8 cellular contexts compared by ENCODE assay signal in genomic region chr17:2335726-2336214, GRCh38. TPM values are rescaled to one million over a fixed set of nuclear protein-coding genes. Genes with fewer than 3 reads are reported as not detected.
A peak's percentile ranks its signal among the peaks of the same experiment; 100 is the strongest.
DNase-seq lines count a peak whose midpoint lies in the region; ATAC-seq, FAIRE-seq and TF ChIP-seq lines count a peak whose summit lies in the region.

No MANE protein-coding gene starts in this region.

- H3K4ac ChIP-seq in H1 (replicated peaks; ENCODE audit: insufficient read length, low read depth, low read length) = peak overlapping the region; percentile 48

- no peaks in the 10 kb centered on the region for H3K9me2 ChIP-seq in MM.1S (replicated peaks; ENCODE audit: insufficient read depth, low read length)

- peak overlapping the region; percentile 84 for H2BK5ac ChIP-seq in H1 (ENCODE audit: low read depth, low read length)

- no peaks in the 10 kb centered on the region for H3K27me3 ChIP-seq in MM.1S (replicated peaks; ENCODE audit: insufficient read depth, low read length)
- H3K27me3 ChIP-seq in H1 (replicated peaks in 1 of 4; ENCODE audit: control insufficient read depth in 3 of 4, extremely low read depth in 1 of 4, insufficient read depth in 3 of 4, low read length in 3 of 4) = no peaks in the 10 kb centered on the region

- no peak for TF ChIP-seq EP300 in H1 (IDR thresholded peaks at IDR 0.05; ENCODE audit: borderline replicate concordance in 1 of 2, low read depth in 2 of 2, low read length in 2 of 2)

- FAIRE-seq in H1 (lab: Jason Lieb, UNC) = no peak

- H3K36me3 Mint-ChIP-seq in naive B cell = peaks cover 0 to 8% of the 10 kb centered on the region in 2 donors

- H3K4me1 ChIP-seq in MM.1S (ENCODE audit: low read length) = peaks cover 12% of the 10 kb centered on the region; the same call in 1 of the 2 replicates
- peaks cover 3 to 30% (median 13%) of the 10 kb centered on the region in 4 experiments; a peak in 6 of 7 replicates for H3K4me1 ChIP-seq in H1 (replicated peaks in 1 of 4; ENCODE audit: control insufficient read depth in 3 of 4, insufficient read depth in 4 of 4, low read length in 3 of 4)

- H3K9ac ChIP-seq in MM.1S (ENCODE audit: low read length) = peak overlapping the region; percentile 86
- peak overlapping the region; percentile 77 to 98 (median 88) for H3K9ac ChIP-seq in H1 (replicated peaks in 1 of 4; ENCODE audit: extremely low read depth in 1 of 4, low read depth in 3 of 4, low read length in 3 of 4)

- H2BK20ac ChIP-seq in H1 (ENCODE audit: low read length) = no peak overlapping the region

- no peaks in the 10 kb centered on the region for H3K9me3 Mint-ChIP-seq in naive B cell

- H3K4me1 Mint-ChIP-seq in naive B cell = peaks cover 22 to 28% (median 23%) of the 10 kb centered on the region in 3 donors

- H2BK120ac ChIP-seq in H1 (replicated peaks; ENCODE audit: low read depth, low read length) = no peak overlapping the region

- H4K91ac ChIP-seq in H1 (replicated peaks; ENCODE audit: insufficient read length, low read length) = peak overlapping the region; percentile 75

- peak overlapping the region in 6 of 8 donors; percentile 98 to 99 (median 98) for H3K4me3 Mint-ChIP-seq in naive B cell

- no peak for TF ChIP-seq RAD21 in H1 (IDR thresholded peaks at IDR 0.05 in 1 of 2, conservative IDR thresholded peaks at IDR 0.05 in 1 of 2; ENCODE audit: low read depth in 2 of 2, low read length in 2 of 2)

- no peak for TF ChIP-seq POLR2A in H1 (IDR thresholded peaks at IDR 0.05; ENCODE audit: control extremely low read depth in 1 of 2, low read depth in 2 of 2, low read length in 2 of 2)

- H3K4me2 ChIP-seq in MM.1S (ENCODE audit: low read depth, low read length) (peak overlapping the region; percentile 100), H1 (ENCODE audit: insufficient read depth in 1 of 2, low read depth in 2 of 2, low read length in 2 of 2) (peak overlapping the region; percentile 85 to 99)

- H2BK12ac ChIP-seq in H1 (ENCODE audit: low read depth, low read length) = 0 out of 2 replicates have a peak overlapping the region, but pooled peaks have one; percentile 69

- H4K20me1 ChIP-seq in MM.1S (ENCODE audit: insufficient read depth, low read length) (no peaks in the 10 kb centered on the region), H1 (replicated peaks in 1 of 2; ENCODE audit: control insufficient read depth in 1 of 2, insufficient read depth in 2 of 2, low read length in 2 of 2) (peaks cover 0 to 4% of the 10 kb centered on the region in 2 experiments)

- peak overlapping the region; percentile 85 for H3K4me3 ChIP-seq in MM.1S (ENCODE audit: low read length)
- H3K4me3 ChIP-seq in H1 (ENCODE audit: extremely low read depth in 1 of 4, insufficient read depth in 2 of 4, low read depth in 3 of 4, low read length in 4 of 4) = peak overlapping the region; percentile 92 to 96 (median 94)

- peaks cover 12% of the 10 kb centered on the region for H3F3A ChIP-seq in MM.1S (ENCODE audit: insufficient read depth, low read length)

- no peaks in the 10 kb centered on the region for H3K9me3 ChIP-seq in MM.1S (replicated peaks; ENCODE audit: insufficient read depth, low read length)
- no peaks in the 10 kb centered on the region for H3K9me3 ChIP-seq in H1 (ENCODE audit: insufficient read depth in 2 of 2, low read depth in 1 of 2, low read length in 1 of 2)

- H2AFZ ChIP-seq in MM.1S (ENCODE audit: low read length) (peak overlapping the region; percentile 97; the same call in 1 of the 2 replicates), H1 (ENCODE audit: low read length) (0 out of 2 replicates have a peak overlapping the region, but pooled peaks have one; percentile 15)

- H3K27ac Mint-ChIP-seq in naive B cell = peak overlapping the region in 5 of 6 donors; percentile 92 to 97 (median 95)

- peaks cover 52% of the 10 kb centered on the region for H3K79me2 ChIP-seq in MM.1S (ENCODE audit: low read length)
- peaks cover 0 to 57% of the 10 kb centered on the region in 2 experiments; a peak in 2 of 4 replicates for H3K79me2 ChIP-seq in H1 (ENCODE audit: control insufficient read depth in 1 of 2, insufficient read depth in 2 of 2, low read length in 2 of 2)

- H4K5ac ChIP-seq in H1 (ENCODE audit: insufficient read length, low read depth, low read length) = no peak overlapping the region

- H3K79me1 ChIP-seq in H1 (ENCODE audit: low read depth, low read length) = peaks cover 5% of the 10 kb centered on the region

- H3K36me3 ChIP-seq in MM.1S (replicated peaks; ENCODE audit: insufficient read depth, low read length) = peaks cover 34% of the 10 kb centered on the region
- peaks cover 38 to 47% (median 43%) of the 10 kb centered on the region in 4 experiments for H3K36me3 ChIP-seq in H1 (ENCODE audit: control insufficient read depth in 2 of 4, insufficient read depth in 4 of 4, low read length in 3 of 4)

- no peak overlapping the region for H2AK5ac ChIP-seq in H1 (ENCODE audit: low read depth, low read length)

- DNase-seq in EL (peak; percentile 28), MM.1S (no peak), H1 (ENCODE audit: low read depth in 1 of 2, low spot score in 2 of 2) (no peak), naive B cell (no peak), NCI-H2196 treated with DMSO at 0.1 percent for 48 hours (lab: John Stamatoyannopoulos, UW; ENCODE audit: unreplicated experiment) (no peak), left lobe of liver (ENCODE audit: low spot score) (no peak), activated gamma-delta T cell treated with Interleukin-2 at 50 U/mL for 16 hours (no peak)

- WGBS in H1 (ENCODE audit: extremely low coverage in 1 of 2, insufficient coverage in 1 of 2, insufficient read length in 1 of 2, insufficient replicate concordance in 2 of 2, low coverage in 1 of 2, low lambda C conversion rate in 2 of 2, missing lambda C conversion rate in 1 of 2), 2 experiments = 6% methylated on average over 17 of the region's 17 CpGs; no CpG with 5 or more reads in 1 of the 2 experiments

- H3K14ac ChIP-seq in H1 (ENCODE audit: insufficient read length) = no peak overlapping the region

- H4K8ac ChIP-seq in H1 (ENCODE audit: extremely low read depth, insufficient read depth, low read length) = peak overlapping the region; percentile 93; the same call in 1 of the 2 replicates

- peak overlapping the region; percentile 33 for H3K56ac ChIP-seq in H1 (replicated peaks; ENCODE audit: insufficient read length, low read depth, low read length)

- peak overlapping the region; percentile 95 for H3K18ac ChIP-seq in H1 (ENCODE audit: extremely low read depth, low read length)

- peak overlapping the region; percentile 53; the same call in 1 of the 2 replicates for H3K27ac ChIP-seq in MM.1S (ENCODE audit: low read length)
- H3K27ac ChIP-seq in H1 (ENCODE audit: low read depth, low read length) = peak overlapping the region; percentile 72

- CTCF ChIA-PET in H1 (lab: Charles Lee; ENCODE audit: partially characterized antibody) = interaction anchor here (1.0 to 8.2 kb wide), 8 partner anchors 12 to 80 kb away, joined by 3 to 69 read pairs (median 5); no protein-coding TSS in a partner anchor

- no peak for ATAC-seq in naive B cell (ENCODE audit: low read depth in 2 of 2)
- no peak for ATAC-seq in HG03025 (IDR thresholded peaks at IDR 0.05; ENCODE audit: low FRiP score, unreplicated experiment)
- no peak for ATAC-seq in left lobe of liver

- POLR2A ChIA-PET in H1 (lab: Charles Lee; ENCODE audit: partially characterized antibody) = interaction anchor here (0.6 to 11.4 kb wide), 25 partner anchors 8 to 362 kb away, joined by 3 to 230 read pairs (median 6); partner anchors contain the start of genes SMG6 and SRR

- H3K23ac ChIP-seq in H1 (ENCODE audit: insufficient read length) = no peak overlapping the region

- H2BK15ac ChIP-seq in H1 (ENCODE audit: low read length) = no peak overlapping the region

- peaks cover 20% of the 10 kb centered on the region for H3K23me2 ChIP-seq in H1 (ENCODE audit: low read depth, low read length)

- no peaks in the 10 kb centered on the region for H3K27me3 Mint-ChIP-seq in naive B cell

- TF ChIP-seq CTCF in MM.1S (IDR thresholded peaks at IDR 0.05; ENCODE audit: low read length) (no peak), H1 (IDR thresholded peaks at IDR 0.05; ENCODE audit: control extremely low read depth in 1 of 3, insufficient read depth in 1 of 3, low read depth in 1 of 3, low read length in 3 of 3) (no peak)

RNA-seq across cellular contexts. Expression of gene TSR1, which starts 0.5 kb away (rescaled TPM):
- 69.7 and 77.0 TPM in 2 replicates for total RNA-seq in H1 (2021; fragmentation: NEBNext Ultra II Directional; extraction: Animal tissue kit (Norgen Biotek cat#: 25700))
- polyA plus RNA-seq in H1 (2011; rRNA removed) = 14.5 and 17.1 TPM in 2 replicates
- 15.8 TPM for polyA plus RNA-seq in H1 (2011; cell fraction: cytosol; rRNA removed)
- polyA plus RNA-seq in H1 (2011; cell fraction: nucleus; rRNA removed) = 40.3 TPM
- 60.2 to 78.2 TPM (median 70.7 TPM) in 4 replicates for polyA plus RNA-seq in H1 (2012, experiment 1 of 2)
- 7.7 TPM for polyA plus RNA-seq in H1 (2012, experiment 2 of 2)
- 30.5 TPM for polyA plus RNA-seq in H1 (2013, experiment 1 of 2)
- 29.4 TPM for polyA plus RNA-seq in H1 (2013, experiment 2 of 2)
- 32.6 and 37.5 TPM in 2 replicates for polyA minus RNA-seq in H1 (2011; rRNA and poly(A)+ RNA removed)
- 52.0 TPM for polyA minus RNA-seq in H1 (2011; cell fraction: cytosol; rRNA and poly(A)+ RNA removed)
- 82.5 TPM for polyA minus RNA-seq in H1 (2011; cell fraction: nucleus; rRNA and poly(A)+ RNA removed)
- polyA plus RNA-seq in naive B cell (ENCODE audit: low read depth in 6 of 6) = 10 to 100 TPM; 12.5 to 19.5 (median 14.3) TPM
- 8.7 TPM for total RNA-seq in left lobe of liver

RNA-seq across cellular contexts. Expression of gene SGSM2, which starts 1.5 kb away (rescaled TPM):
- total RNA-seq in H1 (2021; fragmentation: NEBNext Ultra II Directional; extraction: Animal tissue kit (Norgen Biotek cat#: 25700)) = 38.7 and 44.5 TPM in 2 replicates
- polyA plus RNA-seq in H1 (2011; rRNA removed) (77.7 and 93.1 TPM in 2 replicates), naive B cell (ENCODE audit: low read depth in 6 of 6) (10 to 100 TPM in 1 of 6 donors, 1 to 10 TPM in 5; 2.8 to 14.3 (median 4.4) TPM)
- 74.8 TPM for polyA plus RNA-seq in H1 (2011; cell fraction: cytosol; rRNA removed)
- polyA plus RNA-seq in H1 (2011; cell fraction: nucleus; rRNA removed) = 421 TPM
- 50.0 to 79.8 TPM (median 73.4 TPM) in 4 replicates for polyA plus RNA-seq in H1 (2012, experiment 1 of 2)
- polyA plus RNA-seq in H1 (2012, experiment 2 of 2) = 44.8 TPM
- 23.4 TPM for polyA plus RNA-seq in H1 (2013, experiment 1 of 2)
- 21.0 TPM for polyA plus RNA-seq in H1 (2013, experiment 2 of 2)
- polyA minus RNA-seq in H1 (2011; rRNA and poly(A)+ RNA removed) = 33.4 and 41.5 TPM in 2 replicates
- 26.7 TPM for polyA minus RNA-seq in H1 (2011; cell fraction: cytosol; rRNA and poly(A)+ RNA removed)
- 56.2 TPM for polyA minus RNA-seq in H1 (2011; cell fraction: nucleus; rRNA and poly(A)+ RNA removed)
- total RNA-seq in left lobe of liver = 18.7 TPM

RNA-seq across cellular contexts. Expression of gene SRR, which starts 32.0 kb away (rescaled TPM):
- total RNA-seq in H1 (2021; fragmentation: NEBNext Ultra II Directional; extraction: Animal tissue kit (Norgen Biotek cat#: 25700)) = 4.5 and 5.1 TPM in 2 replicates
- polyA plus RNA-seq in H1 (2011; rRNA removed) (2.7 and 3.6 TPM in 2 replicates), naive B cell (ENCODE audit: low read depth in 6 of 6) (10 to 100 TPM in 1 of 6 donors, 1 to 10 TPM in 5; 3.0 to 23.5 (median 8.5) TPM)
- 4.1 TPM for polyA plus RNA-seq in H1 (2011; cell fraction: cytosol; rRNA removed)
- polyA plus RNA-seq in H1 (2011; cell fraction: nucleus; rRNA removed) = 1.7 TPM
- polyA plus RNA-seq in H1 (2012, experiment 1 of 2) = 5.7 to 8.0 TPM (median 7.3 TPM) in 4 replicates
- polyA plus RNA-seq in H1 (2012, experiment 2 of 2) = 4.2 TPM
- 3.6 TPM for polyA plus RNA-seq in H1 (2013, experiment 1 of 2)
- polyA plus RNA-seq in H1 (2013, experiment 2 of 2) = 3.4 TPM
- polyA minus RNA-seq in H1 (2011; rRNA and poly(A)+ RNA removed) = 2.3 and 7.0 TPM in 2 replicates
- polyA minus RNA-seq in H1 (2011; cell fraction: cytosol; rRNA and poly(A)+ RNA removed) = 6.8 TPM
- 1.5 TPM for polyA minus RNA-seq in H1 (2011; cell fraction: nucleus; rRNA and poly(A)+ RNA removed)
- total RNA-seq in left lobe of liver = 5.1 TPM

RNA-seq across cellular contexts. Expression of gene SMG6, which starts 32.2 kb away (rescaled TPM):
- 25.2 and 27.2 TPM in 2 replicates for total RNA-seq in H1 (2021; fragmentation: NEBNext Ultra II Directional; extraction: Animal tissue kit (Norgen Biotek cat#: 25700))
- polyA plus RNA-seq in H1 (2011; rRNA removed) (18.5 and 31.8 TPM in 2 replicates), naive B cell (ENCODE audit: low read depth in 6 of 6) (1 to 10 TPM in 5 of 6 donors, under 1 TPM in 1; 0.23 to 5.3 (median 2.6) TPM)
- 10.3 TPM for polyA plus RNA-seq in H1 (2011; cell fraction: cytosol; rRNA removed)
- 35.9 TPM for polyA plus RNA-seq in H1 (2011; cell fraction: nucleus; rRNA removed)
- polyA plus RNA-seq in H1 (2012, experiment 1 of 2) = 19.6 to 31.9 TPM (median 26.7 TPM) in 4 replicates
- 12.5 TPM for polyA plus RNA-seq in H1 (2012, experiment 2 of 2)
- 13.6 TPM for polyA plus RNA-seq in H1 (2013, experiment 1 of 2)
- polyA plus RNA-seq in H1 (2013, experiment 2 of 2) = 12.5 TPM
- polyA minus RNA-seq in H1 (2011; rRNA and poly(A)+ RNA removed) = 32.5 and 33.5 TPM in 2 replicates
- polyA minus RNA-seq in H1 (2011; cell fraction: cytosol; rRNA and poly(A)+ RNA removed) = 14.9 TPM
- 18.1 TPM for polyA minus RNA-seq in H1 (2011; cell fraction: nucleus; rRNA and poly(A)+ RNA removed)
- 10.3 TPM for total RNA-seq in left lobe of liver
